In the genomic region with DNA sequence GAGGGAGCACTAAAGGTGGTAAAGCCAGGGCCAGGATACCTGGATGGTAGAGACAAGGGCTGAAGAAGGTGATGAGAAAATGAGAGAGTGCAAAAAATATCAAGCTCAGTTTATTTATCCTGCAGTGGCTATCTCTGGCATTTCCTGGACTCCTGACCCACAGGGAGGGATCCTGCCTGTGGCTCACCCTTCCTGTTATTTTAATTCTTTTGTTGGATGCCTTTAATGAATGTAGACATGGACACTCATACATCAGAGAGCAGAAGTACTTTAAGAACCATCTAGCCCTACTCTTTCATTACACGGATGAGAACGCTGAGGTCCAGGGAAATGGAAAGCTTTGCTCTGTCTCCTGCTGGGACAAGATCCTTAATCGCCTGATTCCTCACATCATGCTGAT, we compare ENCODE assay signal across 13 cellular contexts. TPM values are rescaled to one million over a fixed set of nuclear protein-coding genes. Genes with fewer than 3 reads are reported as not detected.
DNase-seq lines count a peak whose midpoint lies in the region; ATAC-seq and TF ChIP-seq lines count a peak whose summit lies in the region.
"Had no signal": no experiment of that assay in that cellular context is flagged by ENCODE, and none has a peak within 500 bp of the region (broad histone marks: within the 10 kb centered on the region; RNA-seq: fewer than 3 reads in every experiment).

No MANE protein-coding gene starts in this region.

- in situ Hi-C loops in astrocyte of the spinal cord (cut with HindIII; ENCODE audit: low sequenced_read_pairs) = no loop called here

- no peaks in the 10 kb centered on the region for H3K27me3 ChIP-seq in colonic mucosa
- H3K27me3 ChIP-seq: left lung, tibial nerve had no signal

- DNase-seq in A172 (ENCODE audit: low spot score) (peak; percentile 85), HT-29 (ENCODE audit: low spot score) (peak; percentile 44), astrocyte of the spinal cord (ENCODE audit: low read depth, low spot score) (peak; percentile 89), kidney glomerular epithelial cell (lab: John Stamatoyannopoulos, UW) (peak; percentile 64), colonic mucosa (no peak), NOMO-1 treated with DMSO at 0.1 percent for 48 hours (lab: John Stamatoyannopoulos, UW; ENCODE audit: unreplicated experiment) (no peak)
- DNase-seq: activated naive CD8-positive, alpha-beta T cell treated with anti-CD3 and anti-CD28 coated beads, Interleukin-2, amount 50 U/mL, for 24 hours; left lung; NCI-H1092 treated with DMSO at 0.1 percent for 48 hours; nucleus accumbens had no signal

- no peak overlapping the region for H3K27ac ChIP-seq in colonic mucosa

- ATAC-seq in HG03378 (IDR thresholded peaks at IDR 0.05; ENCODE audit: unreplicated experiment) (no peak), HG03442 (IDR thresholded peaks at IDR 0.05; ENCODE audit: unreplicated experiment) (no peak)
- ATAC-seq: activated naive CD8-positive, alpha-beta T cell treated with anti-CD3 and anti-CD28 coated beads, Interleukin-2, amount 50 U/mL, for 24 hours had no signal

- no peaks in the 10 kb centered on the region for H3K36me3 ChIP-seq in colonic mucosa
- H3K36me3 ChIP-seq: left lung, tibial nerve had no signal

- H3K4me3 ChIP-seq in astrocyte of the spinal cord (ENCODE audit: low read depth, low read length) (no peak overlapping the region), colonic mucosa (no peak overlapping the region)
- H3K4me3 ChIP-seq: left lung, tibial nerve had no signal

- H3K9me3 ChIP-seq in colonic mucosa = no peaks in the 10 kb centered on the region
- H3K9me3 ChIP-seq: left lung, tibial nerve had no signal

- intact Hi-C loops in colonic mucosa (cut with DNase I) = no loop called here

- TF ChIP-seq CTCF in astrocyte of the spinal cord (IDR thresholded peaks at IDR 0.05; ENCODE audit: low read depth, low read length) = no peak
- no peak for TF ChIP-seq CTCF in colonic mucosa (IDR thresholded peaks at IDR 0.05)

- H3K4me1 ChIP-seq in colonic mucosa = no peaks in the 10 kb centered on the region

- H3K9ac ChIP-seq in colonic mucosa (ENCODE audit: low read depth in 2 of 2, low read length in 2 of 2) = no peak overlapping the region

RNA-seq across cellular contexts. Expression of a gene that starts 20.6 kb away (rescaled TPM):
- 73.6 and 82.2 TPM in 2 replicates for total RNA-seq in A172 (2014; rRNA removed; shearing (Covaris generic))
- total RNA-seq in HT-29 (2014; rRNA removed; shearing (Covaris generic)) = 531 and 547 TPM in 2 replicates
- 100 to 1,000 TPM in 1 of 2 donors, 10 to 100 TPM in 1; 94.1 to 137 TPM for total RNA-seq in colonic mucosa

Comparison
In these comparisons a context has a peak if more than half of its experiments do, and no peak if none do; other contexts are left out.
1. DNase-seq: peak in A172 (single experiment), HT-29 (single experiment), astrocyte of the spinal cord (single experiment) and kidney glomerular epithelial cell (single experiment); none in colonic mucosa (single experiment) and NOMO-1 treated with DMSO at 0.1 percent for 48 hours (single experiment).